ENCODE assay signal across 2 cellular contexts in genomic region chr19:35000338-35000646, GRCh38.
A peak's percentile ranks its signal among the peaks of the same experiment; 100 is the strongest.
TF ChIP-seq lines count a peak whose summit lies in the region.

No MANE protein-coding gene starts in this region.

TF ChIP-seq in H1, 55 proteins besides CTCF, POLR2A, EP300 and RAD21:
- TF ChIP-seq SAP30 (IDR thresholded peaks at IDR 0.05; ENCODE audit: insufficient read depth, insufficient replicate concordance, low read length), result no peak
- peak; percentile 23; the same call in 1 of the 2 replicates for TF ChIP-seq PHF8 (conservative IDR thresholded peaks at IDR 0.05; ENCODE audit: low read depth, low read length)
- TF ChIP-seq TAF7 (optimal IDR thresholded peaks at IDR 0.05; ENCODE audit: borderline replicate concordance, low read depth, low read length), result peak; percentile 3
TF ChIP-seq in H1: peak in this region for 2.

TF ChIP-seq in HEK293T, 16 proteins besides CTCF, POLR2A, EP300 and RAD21:
- TF ChIP-seq SUZ12 (IDR thresholded peaks at IDR 0.05), result no peak
- TF ChIP-seq L3MBTL2 (conservative IDR thresholded peaks at IDR 0.05), result no peak
- no peak for TF ChIP-seq HDGF (IDR thresholded peaks at IDR 0.05; ENCODE audit: borderline replicate concordance)
TF ChIP-seq in HEK293T: peak in this region for 0.
